In genomic region chr1:33298623-33299277, GRCh38 we compare ENCODE assay signal across 8 cellular contexts. TPM values are rescaled to one million over a fixed set of nuclear protein-coding genes. Genes with fewer than 3 reads are reported as not detected.
DNase-seq lines count a peak whose midpoint lies in the region; ATAC-seq and TF ChIP-seq lines count a peak whose summit lies in the region.

No MANE protein-coding gene starts in this region.

- peak; percentile 84 for TF ChIP-seq CTCF in KMS-11 (conservative IDR thresholded peaks at IDR 0.05; ENCODE audit: low read depth, low read length)
- TF ChIP-seq CTCF in cardiac muscle cell (IDR thresholded peaks at IDR 0.05; ENCODE audit: low read depth, low read length), result peak; percentile 94
- peak; percentile 88 for TF ChIP-seq CTCF in psoas muscle (IDR thresholded peaks at IDR 0.05)

- no peaks in the 10 kb centered on the region for H3K79me2 ChIP-seq in KMS-11 (ENCODE audit: insufficient read depth, low read depth)

- intact Hi-C loops in psoas muscle (cut with DNase I), result loop anchor here (2.0 to 10.0 kb wide), 4 partner anchors 164 to 314 kb away; no protein-coding TSS in a partner anchor

- H3K36me3 ChIP-seq in KMS-11 (ENCODE audit: insufficient read depth), result no peaks in the 10 kb centered on the region
- H3K36me3 ChIP-seq in cardiac muscle cell, result peaks cover 13% of the 10 kb centered on the region
- peaks cover 0 to 50% of the 10 kb centered on the region in 2 donors for H3K36me3 ChIP-seq in psoas muscle (ENCODE audit: insufficient read depth in 1 of 2, low read depth in 1 of 2)

- no peaks in the 10 kb centered on the region for H4K20me1 ChIP-seq in KMS-11 (ENCODE audit: insufficient read depth)

- peak overlapping the region in 1 of 2 donors; percentile 65 for H3K27ac Mint-ChIP-seq in activated naive CD4-positive, alpha-beta T cell treated with anti-CD3 and anti-CD28 coated beads, Interleukin-2, amount 50 U/mL, for 72 hours

- H3K27me3 ChIP-seq in KMS-11 (ENCODE audit: insufficient read depth, low read depth) (no peaks in the 10 kb centered on the region), cardiac muscle cell (no peaks in the 10 kb centered on the region), psoas muscle (ENCODE audit: insufficient read depth in 3 of 3, low read length in 2 of 3) (no peaks in the 10 kb centered on the region)

- DNase-seq in GM04504 (ENCODE audit: low read depth) (peak; percentile 19), SK-N-DZ (ENCODE audit: low spot score) (peak; percentile 53), cardiac muscle cell (ENCODE audit: low read depth in 1 of 2, low spot score in 1 of 2) (peak; percentile 67 to 74), psoas muscle (peak; percentile 78 to 86)
- DNase-seq in activated naive CD4-positive, alpha-beta T cell treated with anti-CD3 and anti-CD28 coated beads, Interleukin-2, amount 50 U/mL, for 72 hours (ENCODE audit: low spot score in 2 of 2), result peak; percentile 60 to 71
- no peak for DNase-seq in effector CD8-positive, alpha-beta T cell (lab: John Stamatoyannopoulos, UW)

- H3K9me3 Mint-ChIP-seq in activated naive CD4-positive, alpha-beta T cell treated with anti-CD3 and anti-CD28 coated beads, Interleukin-2, amount 50 U/mL, for 72 hours, result peaks cover 4 to 5% of the 10 kb centered on the region in 2 donors

- 70 to 76% (median 72%) methylated on average over 18 of the region's 18 CpGs for WGBS in psoas muscle, 3 donors

- H3K9ac ChIP-seq in KMS-11, result no peak overlapping the region

- H3K4me3 ChIP-seq in KMS-11 (IDR thresholded peaks at IDR 0.05; ENCODE audit: insufficient read depth, low read depth, low read length), result no peak overlapping the region
- no peak overlapping the region for H3K4me3 ChIP-seq in cardiac muscle cell
- H3K4me3 ChIP-seq in psoas muscle, result no peak overlapping the region

- H2AFZ ChIP-seq in KMS-11 (ENCODE audit: low read depth), result peak overlapping the region; percentile 52; the same call in 1 of the 2 replicates

- H3K36me3 Mint-ChIP-seq in activated naive CD4-positive, alpha-beta T cell treated with anti-CD3 and anti-CD28 coated beads, Interleukin-2, amount 50 U/mL, for 72 hours, result peaks cover 0 to 13% of the 10 kb centered on the region in 2 donors

- H3K4me1 ChIP-seq in KMS-11 (ENCODE audit: low read depth, poor library complexity, severe bottlenecking), result peaks cover 3% of the 10 kb centered on the region
- H3K4me1 ChIP-seq in cardiac muscle cell (ENCODE audit: low read depth), result no peaks in the 10 kb centered on the region
- H3K4me1 ChIP-seq in psoas muscle, result no peaks in the 10 kb centered on the region

- H3K9me3 ChIP-seq in cardiac muscle cell (ENCODE audit: low read depth) (no peaks in the 10 kb centered on the region), psoas muscle (no peaks in the 10 kb centered on the region)

- H3K27ac ChIP-seq in KMS-11, result no peak overlapping the region
- no peak overlapping the region for H3K27ac ChIP-seq in cardiac muscle cell
- no peak overlapping the region for H3K27ac ChIP-seq in psoas muscle

- no peak overlapping the region for H3K4me2 ChIP-seq in KMS-11

- ATAC-seq in activated naive CD4-positive, alpha-beta T cell treated with anti-CD3 and anti-CD28 coated beads, Interleukin-2, amount 50 U/mL, for 72 hours, result peak; percentile 71
- ATAC-seq in psoas muscle, result peak; percentile 66 to 77 (median 74)
- ATAC-seq in GM18520 (IDR thresholded peaks at IDR 0.05; ENCODE audit: unreplicated experiment), result no peak

RNA-seq across cellular contexts. Expression of gene A3GALT2, which starts 22.1 kb away (rescaled TPM):
- not detected in 2 replicates for polyA plus RNA-seq in SK-N-DZ (2014; cell fraction: cytosol; rRNA removed)
- not detected in 2 replicates for polyA plus RNA-seq in SK-N-DZ (2014; cell fraction: nucleus; rRNA removed)
- not detected for total RNA-seq in activated naive CD4-positive, alpha-beta T cell treated with anti-CD3 and anti-CD28 coated beads, Interleukin-2, amount 50 U/mL, for 72 hours
- not detected in 2 replicates for total RNA-seq in cardiac muscle cell
- 0.57 TPM in 1 of 2 replicates, not detected in the other for polyA plus RNA-seq in cardiac muscle cell
- not detected for total RNA-seq in psoas muscle
- polyA plus RNA-seq in psoas muscle, result not detected

RNA-seq across cellular contexts. Expression of gene ZNF362, which starts 42.5 kb away (rescaled TPM):
- 14.8 TPM in 2 replicates for polyA plus RNA-seq in SK-N-DZ (2014; cell fraction: cytosol; rRNA removed)
- 11.7 and 13.7 TPM in 2 replicates for polyA plus RNA-seq in SK-N-DZ (2014; cell fraction: nucleus; rRNA removed)
- total RNA-seq in activated naive CD4-positive, alpha-beta T cell treated with anti-CD3 and anti-CD28 coated beads, Interleukin-2, amount 50 U/mL, for 72 hours, result 10 to 100 TPM in 1 of 2 donors, 1 to 10 TPM in 1; 3.0 to 14.1 TPM
- 62.0 and 77.5 TPM in 2 replicates for total RNA-seq in cardiac muscle cell
- 53.4 and 57.9 TPM in 2 replicates for polyA plus RNA-seq in cardiac muscle cell
- total RNA-seq in psoas muscle, result 10 to 100 TPM; 15.2 to 20.9 (median 17.8) TPM
- 1 to 10 TPM; 6.5 to 8.7 (median 8.0) TPM for polyA plus RNA-seq in psoas muscle
